In the genomic region with DNA sequence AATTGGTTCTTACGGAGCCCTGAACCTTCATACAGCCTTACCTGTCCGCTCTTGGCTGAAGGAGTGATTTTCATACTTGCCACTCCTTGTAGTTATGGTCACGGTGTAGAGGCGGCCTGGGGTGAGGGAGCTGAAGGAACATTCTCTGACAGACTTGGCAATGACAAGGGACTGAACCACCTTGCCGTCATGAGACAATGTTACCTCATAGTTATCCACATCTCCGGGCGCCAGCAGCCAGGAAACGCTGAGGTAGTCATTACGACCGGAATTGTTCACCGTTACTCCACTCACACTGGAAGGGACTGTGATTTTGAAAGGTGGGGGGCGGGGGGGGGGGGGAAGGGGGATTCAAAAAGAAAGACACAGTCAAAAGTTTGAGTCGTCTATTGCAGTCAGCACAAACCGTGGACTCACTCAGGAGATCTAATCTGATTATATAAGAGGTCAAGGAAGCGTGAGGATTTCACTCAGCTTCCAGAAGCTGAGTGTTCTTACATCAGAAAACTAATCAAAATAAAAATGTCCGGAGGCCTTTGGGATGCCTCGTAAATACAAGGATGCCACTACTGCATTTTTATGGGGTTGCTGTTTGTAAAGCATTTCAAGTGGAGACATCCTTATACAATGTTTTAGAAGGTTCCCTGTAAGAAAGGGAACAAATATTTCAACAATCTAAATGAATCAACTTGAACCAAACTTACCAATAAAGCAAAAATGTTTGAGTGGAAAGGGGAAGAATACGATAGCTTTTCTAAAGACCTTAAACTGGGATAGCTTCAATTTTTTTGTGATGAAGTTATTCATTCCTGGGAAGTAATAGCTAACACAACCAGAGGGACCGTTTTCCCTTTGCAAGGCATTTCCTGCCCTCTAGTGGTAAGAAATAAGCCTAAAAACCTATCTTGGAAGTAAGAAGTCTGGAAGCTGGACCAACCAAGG, we compare ENCODE assay signal across 1 cellular context.
TF ChIP-seq lines count a peak whose summit lies in the region.

No MANE protein-coding gene starts in this region.

TF ChIP-seq in GM23338, 12 proteins besides CTCF, POLR2A, EP300 and RAD21 (continued from another document):
- TF ChIP-seq, protein P1, sequence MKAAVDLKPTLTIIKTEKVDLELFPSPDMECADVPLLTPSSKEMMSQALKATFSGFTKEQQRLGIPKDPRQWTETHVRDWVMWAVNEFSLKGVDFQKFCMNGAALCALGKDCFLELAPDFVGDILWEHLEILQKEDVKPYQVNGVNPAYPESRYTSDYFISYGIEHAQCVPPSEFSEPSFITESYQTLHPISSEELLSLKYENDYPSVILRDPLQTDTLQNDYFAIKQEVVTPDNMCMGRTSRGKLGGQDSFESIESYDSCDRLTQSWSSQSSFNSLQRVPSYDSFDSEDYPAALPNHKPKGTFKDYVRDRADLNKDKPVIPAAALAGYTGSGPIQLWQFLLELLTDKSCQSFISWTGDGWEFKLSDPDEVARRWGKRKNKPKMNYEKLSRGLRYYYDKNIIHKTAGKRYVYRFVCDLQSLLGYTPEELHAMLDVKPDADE (IDR thresholded peaks at IDR 0.05) = no peak
- TF ChIP-seq ZNF331 (CRISPR knock-in tag; IDR thresholded peaks at IDR 0.05; ENCODE audit: low read depth) (no peak), STAT1 (IDR thresholded peaks at IDR 0.05; ENCODE audit: unreplicated experiment) (no peak), NANOG (IDR thresholded peaks at IDR 0.05; ENCODE audit: borderline replicate concordance) (no peak), CREB1 (CRISPR knock-in tag; IDR thresholded peaks at IDR 0.05; ENCODE audit: low read depth) (no peak), JUNB (IDR thresholded peaks at IDR 0.05; ENCODE audit: unreplicated experiment) (no peak), EZH2phosphoT487 (IDR thresholded peaks at IDR 0.05; ENCODE audit: unreplicated experiment) (no peak)
